In genomic region chr21:39082656-39083376, GRCh38 we compare ENCODE assay signal across 12 cellular contexts.
DNase-seq lines count a peak whose midpoint lies in the region; ATAC-seq and TF ChIP-seq lines count a peak whose summit lies in the region.
"Had no signal": no experiment of that assay in that cellular context is flagged by ENCODE, and none has a peak within 500 bp of the region (broad histone marks: within the 10 kb centered on the region; RNA-seq: fewer than 3 reads in every experiment).

No MANE protein-coding gene starts in this region.

- H3K4me3 ChIP-seq in Peyer's patch (peak overlapping the region in 2 of 4 donors; percentile 15 to 30), thymus (ENCODE audit: low read length) (no peak overlapping the region)
- H3K4me3 ChIP-seq: SK-N-MC had no signal

- TF ChIP-seq CTCF in Peyer's patch (IDR thresholded peaks at IDR 0.05) = peak in 1 of 6 experiments; percentile 23

- WGBS in thymus = 74% methylated on average over 24 of the region's 24 CpGs

- ATAC-seq in GM21381 (IDR thresholded peaks at IDR 0.05; ENCODE audit: unreplicated experiment) = no peak
- ATAC-seq in GM21825 (IDR thresholded peaks at IDR 0.05; ENCODE audit: unreplicated experiment) = no peak
- no peak for ATAC-seq in GM21723 (IDR thresholded peaks at IDR 0.05; ENCODE audit: unreplicated experiment)

- H3K27ac ChIP-seq in Peyer's patch (peak overlapping the region; percentile 34 to 78 (median 67)), thymus (ENCODE audit: low read depth) (peak overlapping the region; percentile 79)
- H3K27ac ChIP-seq: SK-N-MC had no signal

- DNase-seq in NCI-H187 (lab: John Stamatoyannopoulos, UW) (peak; percentile 18 to 42), NCI-H187 treated with DMSO at 0.1 percent for 48 hours (lab: John Stamatoyannopoulos, UW) (no peak), Peyer's patch (peak in 1 of 3 donors; percentile 69), iPS-NIHi11 (ENCODE audit: low spot score) (peak; percentile 82)
- DNase-seq: activated CD4-positive, alpha-beta memory T cell treated with anti-CD3 and anti-CD28 coated beads, Interleukin-2, amount 10 ng/mL, durations not matched to agents 7 days and 5 days; amniotic stem cell; stimulated activated CD4-positive, alpha-beta T cell treated with anti-CD3 and anti-CD28 coated beads, Interleukin-2, amount 100 ng/mL, for 24 hours had no signal

- no peaks in the 10 kb centered on the region for H3K36me3 ChIP-seq in Peyer's patch
- no peaks in the 10 kb centered on the region for H3K36me3 ChIP-seq in thymus (ENCODE audit: control insufficient read depth, insufficient read depth)

- no peak for TF ChIP-seq POLR2A in Peyer's patch (IDR thresholded peaks at IDR 0.05)

- H3K9me3 ChIP-seq in Peyer's patch = no peaks in the 10 kb centered on the region
- no peaks in the 10 kb centered on the region for H3K9me3 ChIP-seq in thymus (ENCODE audit: control insufficient read depth)

- H3K27me3 ChIP-seq in Peyer's patch (no peaks in the 10 kb centered on the region), thymus (ENCODE audit: control insufficient read depth, insufficient read depth) (no peaks in the 10 kb centered on the region)

- H3K4me1 ChIP-seq in Peyer's patch (no peaks in the 10 kb centered on the region), thymus (ENCODE audit: control insufficient read depth, insufficient read depth, low read length) (no peaks in the 10 kb centered on the region)
